ENCODE assay signal across 2 cellular contexts in genomic region chr9:35712762-35713400, GRCh38.
A peak's percentile ranks its signal among the peaks of the same experiment; 100 is the strongest.
TF ChIP-seq lines count a peak whose summit lies in the region.

No MANE protein-coding gene starts in this region.

TF ChIP-seq in HepG2, 621 proteins besides CTCF, POLR2A, EP300 and RAD21:
- peak; percentile 41 for TF ChIP-seq STAG1 (CRISPR knock-in tag; IDR thresholded peaks at IDR 0.05)
- TF ChIP-seq ZNF142 (CRISPR knock-in tag; IDR thresholded peaks at IDR 0.05) = no peak

TF ChIP-seq in HEK293T, 16 proteins besides CTCF, POLR2A, EP300 and RAD21:
- TF ChIP-seq NFRKB (IDR thresholded peaks at IDR 0.05) (no peak), ZNF384 (IDR thresholded peaks at IDR 0.05) (no peak), SUZ12 (IDR thresholded peaks at IDR 0.05) (no peak), FOXM1 (IDR thresholded peaks at IDR 0.05; ENCODE audit: borderline replicate concordance) (no peak), ARNT (IDR thresholded peaks at IDR 0.05) (no peak), FOXA1 (IDR thresholded peaks at IDR 0.05) (no peak), LEF1 (IDR thresholded peaks at IDR 0.05; ENCODE audit: borderline replicate concordance) (no peak), PKNOX1 (IDR thresholded peaks at IDR 0.05) (no peak), L3MBTL2 (conservative IDR thresholded peaks at IDR 0.05) (no peak)
TF ChIP-seq in HEK293T: peak in this region for 0.
